Comparison of ENCODE assay signal across 16 cellular contexts in the genomic region with DNA sequence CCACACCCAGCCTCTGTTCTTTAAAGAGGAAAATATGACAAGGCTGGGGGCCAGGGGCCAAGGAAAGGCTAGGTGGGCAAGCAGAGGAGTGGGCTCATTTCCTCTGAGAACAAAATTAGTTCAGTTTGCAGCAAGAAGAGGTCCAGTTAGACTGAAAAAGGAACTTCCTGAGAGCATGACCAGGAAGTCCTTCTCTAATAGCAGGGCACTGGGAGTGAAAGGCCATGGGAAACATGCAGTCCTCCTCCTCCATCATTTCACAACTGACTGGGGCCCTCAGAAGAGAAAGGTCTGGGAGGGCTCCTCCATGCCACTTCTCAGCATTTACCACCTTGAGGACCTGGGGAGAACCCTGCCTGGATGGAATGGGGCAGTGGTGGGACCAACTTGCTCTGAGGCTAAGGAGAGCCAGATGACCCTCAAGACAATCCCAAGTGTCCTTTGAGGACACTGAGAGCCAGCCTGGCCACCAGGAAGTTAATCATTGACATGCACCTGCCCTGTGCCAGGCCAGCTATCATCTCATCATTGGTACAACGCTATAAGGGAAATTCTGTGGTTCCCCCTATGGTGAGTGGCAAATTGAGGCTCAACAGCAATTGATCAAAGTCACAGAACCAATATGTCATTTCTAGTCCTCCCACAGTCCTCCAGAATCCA. TPM values are rescaled to one million over a fixed set of nuclear protein-coding genes. Genes with fewer than 3 reads are reported as not detected.
DNase-seq lines count a peak whose midpoint lies in the region; ATAC-seq and TF ChIP-seq lines count a peak whose summit lies in the region.
"Had no signal": no experiment of that assay in that cellular context is flagged by ENCODE, and none has a peak within 500 bp of the region (broad histone marks: within the 10 kb centered on the region; RNA-seq: fewer than 3 reads in every experiment).

No MANE protein-coding gene starts in this region.

- peak overlapping the region; percentile 8 for H3K18ac ChIP-seq in neuronal stem cell (ENCODE audit: low read length)

- H3K36me3 Mint-ChIP-seq in CD14-positive monocyte = peaks cover 0 to 5% of the 10 kb centered on the region in 2 donors

- WGBS in neuronal stem cell (ENCODE audit: extremely low coverage in 2 of 2, insufficient read length in 2 of 2, insufficient replicate concordance in 1 of 2), 2 donors = no CpG with 5 or more reads among the region's 1 CpG

- H3K4me3 ChIP-seq in RWPE2 (ENCODE audit: severe bottlenecking) = no peak overlapping the region
- no peak overlapping the region for H3K4me3 ChIP-seq in neuronal stem cell (ENCODE audit: low read length in 2 of 2)
- no peak overlapping the region for H3K4me3 ChIP-seq in MM.1S (ENCODE audit: low read length)
- H3K4me3 ChIP-seq: MG63 had no signal

- intact Hi-C loops in CD14-positive monocyte (cut with micrococcal nuclease) = no loop called here

- TF ChIP-seq CTCF in CD14-positive monocyte (IDR thresholded peaks at IDR 0.05) = no peak
- TF ChIP-seq CTCF in RWPE2 (IDR thresholded peaks at IDR 0.05; ENCODE audit: poor library complexity, severe bottlenecking) = no peak
- TF ChIP-seq CTCF in MM.1S (IDR thresholded peaks at IDR 0.05; ENCODE audit: low read length) = no peak
- TF ChIP-seq CTCF in omental fat pad (IDR thresholded peaks at IDR 0.05) = no peak

- peaks cover 48% of the 10 kb centered on the region for H3K4me1 Mint-ChIP-seq in CD14-positive monocyte

- no peak overlapping the region for H3K4ac ChIP-seq in neuronal stem cell (ENCODE audit: low read length)

- no peaks in the 10 kb centered on the region for H3F3A ChIP-seq in MM.1S (ENCODE audit: insufficient read depth, low read length)

- H2AK5ac ChIP-seq in neuronal stem cell (ENCODE audit: low read depth, low read length) = no peak overlapping the region

- H3K36me3 ChIP-seq in RWPE2 (ENCODE audit: low read depth) (no peaks in the 10 kb centered on the region), neuronal stem cell (replicated peaks in 1 of 2; ENCODE audit: control insufficient read depth in 2 of 2, insufficient read depth in 2 of 2, low read length in 2 of 2) (no peaks in the 10 kb centered on the region), MM.1S (replicated peaks; ENCODE audit: insufficient read depth, low read length) (no peaks in the 10 kb centered on the region)
- H3K36me3 ChIP-seq: MG63 had no signal

- H4K20me1 ChIP-seq in MM.1S (ENCODE audit: insufficient read depth, low read length) = no peaks in the 10 kb centered on the region

- H3K4me2 ChIP-seq in neuronal stem cell (ENCODE audit: insufficient read depth, low read length, poor library complexity, severe bottlenecking) (no peak overlapping the region), MM.1S (ENCODE audit: low read depth, low read length) (no peak overlapping the region)

- no peaks in the 10 kb centered on the region for H3K79me2 ChIP-seq in MM.1S (ENCODE audit: low read length)

- H3K14ac ChIP-seq in neuronal stem cell (ENCODE audit: low read length) = no peak overlapping the region

- no peak overlapping the region for H4K8ac ChIP-seq in neuronal stem cell (ENCODE audit: low read depth, low read length)

- H2BK120ac ChIP-seq in neuronal stem cell (ENCODE audit: low read depth, low read length) = no peak overlapping the region

- DNase-seq in CD14-positive monocyte (ENCODE audit: low spot score) (peak; percentile 33), RWPE2 (ENCODE audit: low spot score) (peak; percentile 19), erythroblast (lab: John Stamatoyannopoulos, UW) (no peak), neuronal stem cell (ENCODE audit: low spot score) (no peak), MM.1S (no peak), omental fat pad (ENCODE audit: low spot score) (no peak)
- no peak for DNase-seq in stimulated activated CD4-positive, alpha-beta T cell treated with anti-CD3 and anti-CD28 coated beads, Interleukin-4, amount 100 ng/mL, for 24 hours
- DNase-seq: Calu3; CD4-positive, alpha-beta T cell; DMS79; HFFc6; MG63; NCI-H1105; NCI-H1694 treated with DMSO at 0.1 percent for 48 hours; NCI-H526 treated with DMSO at 0.1 percent for 48 hours; SHP77 treated with DMSO at 0.1 percent for 48 hours had no signal

- ATAC-seq in RWPE2 (ENCODE audit: low read depth) = no peak
- no peak for ATAC-seq in omental fat pad (ENCODE audit: low FRiP score)

- no peak overlapping the region for H2BK15ac ChIP-seq in neuronal stem cell (ENCODE audit: low read length)

- H3K4me1 ChIP-seq in RWPE2 (ENCODE audit: insufficient read depth, poor library complexity, severe bottlenecking) (no peaks in the 10 kb centered on the region), neuronal stem cell (ENCODE audit: control insufficient read depth in 2 of 2, insufficient read depth in 1 of 2, low read depth in 1 of 2, low read length in 2 of 2) (peaks cover 0 to 9% of the 10 kb centered on the region in 2 donors), MM.1S (ENCODE audit: low read length) (no peaks in the 10 kb centered on the region)

- H4K91ac ChIP-seq in neuronal stem cell (ENCODE audit: low read depth, low read length, poor library complexity) = no peak overlapping the region

- H3K27me3 Mint-ChIP-seq in CD14-positive monocyte (ENCODE audit: low read depth in 3 of 3) = peaks cover 83 to 87% (median 84%) of the 10 kb centered on the region in 3 donors

- no peak overlapping the region for H3K23ac ChIP-seq in neuronal stem cell (ENCODE audit: low read depth, low read length, poor library complexity)

- H3K79me1 ChIP-seq in neuronal stem cell (ENCODE audit: low read depth, low read length) = no peaks in the 10 kb centered on the region

- no peaks in the 10 kb centered on the region for H3K9me2 ChIP-seq in MM.1S (replicated peaks; ENCODE audit: insufficient read depth, low read length)

- H3K27me3 ChIP-seq in RWPE2 (ENCODE audit: insufficient read depth, poor library complexity, severe bottlenecking) (no peaks in the 10 kb centered on the region), neuronal stem cell (ENCODE audit: control insufficient read depth in 3 of 3, insufficient read depth in 3 of 3, low read depth in 1 of 3, low read length in 3 of 3) (peaks cover 0 to 35% (median 25%) of the 10 kb centered on the region in 3 experiments), MM.1S (replicated peaks; ENCODE audit: insufficient read depth, low read length) (peaks cover 32% of the 10 kb centered on the region)
- H3K27me3 ChIP-seq: MG63 had no signal

- peak; percentile 13 for TF ChIP-seq POLR2A in erythroblast (IDR thresholded peaks at IDR 0.05; ENCODE audit: low read length)

- no peak overlapping the region for H3K27ac Mint-ChIP-seq in CD14-positive monocyte
- H3K27ac Mint-ChIP-seq: CD4-positive, alpha-beta T cell; HFFc6 had no signal

- H3K4me3 Mint-ChIP-seq in CD14-positive monocyte = peak overlapping the region in 1 of 2 donors; percentile 71
- H3K4me3 Mint-ChIP-seq: CD4-positive, alpha-beta T cell; HFFc6 had no signal

- H2AFZ ChIP-seq in neuronal stem cell (ENCODE audit: low read length) = no peak overlapping the region
- H2AFZ ChIP-seq in MM.1S (ENCODE audit: low read length) = no peak overlapping the region

- H2BK12ac ChIP-seq in neuronal stem cell (ENCODE audit: low read length) = no peak overlapping the region

- H3K27ac ChIP-seq in RWPE2 (ENCODE audit: poor library complexity, severe bottlenecking) (no peak overlapping the region), neuronal stem cell (replicated peaks; ENCODE audit: low read length) (no peak overlapping the region), MM.1S (ENCODE audit: low read length) (no peak overlapping the region)

- H3K9me3 Mint-ChIP-seq in CD14-positive monocyte = peaks cover 0 to 11% (median 0%) of the 10 kb centered on the region in 7 donors
- H3K9me3 Mint-ChIP-seq: CD4-positive, alpha-beta T cell; HFFc6 had no signal

- H3K9ac ChIP-seq in neuronal stem cell (ENCODE audit: low read depth, low read length, poor library complexity) (no peak overlapping the region), MM.1S (ENCODE audit: low read length) (no peak overlapping the region)

- no peak overlapping the region for H2BK5ac ChIP-seq in neuronal stem cell (ENCODE audit: low read length)

- H3K9me3 ChIP-seq in RWPE2 (ENCODE audit: severe bottlenecking) = no peaks in the 10 kb centered on the region
- H3K9me3 ChIP-seq in neuronal stem cell (replicated peaks in 1 of 2; ENCODE audit: control insufficient read depth in 2 of 2, insufficient read depth in 1 of 2, low read depth in 1 of 2, low read length in 2 of 2) = no peaks in the 10 kb centered on the region
- H3K9me3 ChIP-seq in MM.1S (replicated peaks; ENCODE audit: insufficient read depth, low read length) = no peaks in the 10 kb centered on the region
- H3K9me3 ChIP-seq: MG63 had no signal

RNA-seq across cellular contexts. Expression of a gene that starts 2.0 kb away (rescaled TPM):
- polyA plus RNA-seq in CD14-positive monocyte = not detected
- not detected for polyA plus RNA-seq in neuronal stem cell (2013, experiment 1 of 2)
- polyA plus RNA-seq in neuronal stem cell (2013, experiment 2 of 2) = not detected
- total RNA-seq in omental fat pad = not detected
- total RNA-seq: Calu3; CD4-positive, alpha-beta T cell; HFFc6 had no signal

RNA-seq across cellular contexts. Expression of a gene that starts 9.1 kb away (rescaled TPM):
- polyA plus RNA-seq in CD14-positive monocyte = not detected
- 0.39 TPM for polyA plus RNA-seq in neuronal stem cell (2013, experiment 1 of 2)
- 0.58 TPM for polyA plus RNA-seq in neuronal stem cell (2013, experiment 2 of 2)
- total RNA-seq in omental fat pad = not detected
- total RNA-seq: CD4-positive, alpha-beta T cell; HFFc6 had no signal

RNA-seq across cellular contexts. Expression of a gene that starts 20.2 kb away (rescaled TPM):
- not detected for polyA plus RNA-seq in CD14-positive monocyte
- polyA plus RNA-seq in neuronal stem cell (2013, experiment 1 of 2) = 0.03 TPM
- 0.04 TPM for polyA plus RNA-seq in neuronal stem cell (2013, experiment 2 of 2)
- total RNA-seq in omental fat pad = under 1 TPM in 1 of 4 donors, not detected in 3; 0.56 TPM
- total RNA-seq: CD4-positive, alpha-beta T cell; HFFc6 had no signal

RNA-seq across cellular contexts. Expression of a gene that starts 48.8 kb away (rescaled TPM):
- polyA plus RNA-seq in CD14-positive monocyte = not detected
- 5.6 TPM for polyA plus RNA-seq in neuronal stem cell (2013, experiment 1 of 2)
- polyA plus RNA-seq in neuronal stem cell (2013, experiment 2 of 2) = 4.9 TPM
- total RNA-seq in omental fat pad = 1 to 10 TPM in 3 of 4 donors, under 1 TPM in 1; 0.36 to 6.1 (median 3.1) TPM
- total RNA-seq: Calu3; CD4-positive, alpha-beta T cell had no signal

Comparison
In these comparisons a context has a peak if more than half of its experiments do, and no peak if none do; other contexts are left out.
1. DNase-seq: peak in CD14-positive monocyte (single experiment) and RWPE2 (single experiment); none in erythroblast (0 of 2), neuronal stem cell (single experiment), MM.1S (single experiment), stimulated activated CD4-positive, alpha-beta T cell treated with anti-CD3 and anti-CD28 coated beads, Interleukin-4, amount 100 ng/mL, for 24 hours (single experiment) and omental fat pad (single experiment).